Comparison of ENCODE assay signal across 2 cellular contexts in the genomic region with DNA sequence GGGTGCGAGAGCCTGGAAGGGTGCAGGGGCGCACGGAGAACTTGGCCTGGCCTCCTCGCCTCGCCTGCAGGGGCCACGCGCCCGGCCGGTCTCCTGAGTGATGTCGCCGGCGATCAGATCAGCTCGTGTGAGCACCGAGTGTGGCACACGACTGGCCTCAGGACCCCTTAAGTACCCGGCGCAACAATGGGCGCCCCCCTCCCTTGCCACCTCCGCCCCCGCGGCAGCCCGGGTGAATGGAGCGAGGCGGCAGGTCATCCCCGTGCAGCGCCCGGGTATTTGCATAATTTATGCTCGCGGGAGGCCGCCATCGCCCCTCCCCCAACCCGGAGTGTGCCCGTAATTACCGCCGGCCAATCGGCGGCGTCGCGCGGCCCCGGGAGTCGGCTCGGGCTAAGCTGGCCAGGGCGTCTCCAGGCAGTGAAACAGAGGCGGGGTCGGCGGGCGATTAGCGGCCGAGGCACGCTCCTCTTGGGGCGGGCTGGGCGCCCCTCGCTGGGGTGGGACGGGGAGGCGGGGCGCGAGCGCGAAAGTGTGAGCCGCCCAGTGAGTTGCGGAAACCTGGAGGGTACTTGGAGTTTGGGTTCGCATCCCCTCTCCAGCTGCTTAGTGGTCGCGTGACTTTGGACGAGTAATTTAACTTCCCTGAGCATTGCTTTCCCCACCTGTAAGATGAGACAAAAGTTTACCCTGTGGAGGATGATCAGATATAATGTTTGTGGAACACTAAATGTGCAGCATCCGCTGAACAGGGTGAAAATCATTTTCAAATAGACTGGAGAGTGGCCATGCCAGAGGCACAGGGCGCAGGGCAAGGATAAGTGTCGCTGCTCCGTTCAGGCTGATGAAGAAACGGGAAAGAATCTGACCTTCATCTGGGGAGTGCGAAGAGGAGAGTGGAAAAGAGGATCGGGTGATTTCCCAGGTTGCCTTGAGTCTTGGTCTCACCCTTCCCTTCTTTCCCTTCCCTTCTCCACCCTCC.
A peak's percentile ranks its signal among the peaks of the same experiment; 100 is the strongest.
TF ChIP-seq lines count a peak whose summit lies in the region.

A gene with protein sequence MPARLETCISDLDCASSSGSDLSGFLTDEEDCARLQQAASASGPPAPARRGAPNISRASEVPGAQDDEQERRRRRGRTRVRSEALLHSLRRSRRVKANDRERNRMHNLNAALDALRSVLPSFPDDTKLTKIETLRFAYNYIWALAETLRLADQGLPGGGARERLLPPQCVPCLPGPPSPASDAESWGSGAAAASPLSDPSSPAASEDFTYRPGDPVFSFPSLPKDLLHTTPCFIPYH (minus strand): TSS at position 145 of the 982 bp plus-strand sequence. CDS start 274 bp downstream, outside the sequence.

TF ChIP-seq in A549, 52 proteins besides CTCF, POLR2A, EP300 and RAD21:
- TF ChIP-seq MAZ (IDR thresholded peaks at IDR 0.05; ENCODE audit: borderline replicate concordance, low read depth, low read length) (no peak), HOXB5 (CRISPR knock-in tag; IDR thresholded peaks at IDR 0.05) (no peak), HDAC2 (IDR thresholded peaks at IDR 0.05) (no peak), KDM1A (IDR thresholded peaks at IDR 0.05; ENCODE audit: low read depth) (no peak), RNF2 (IDR thresholded peaks at IDR 0.05; ENCODE audit: borderline replicate concordance, low read depth) (no peak), JUNB (IDR thresholded peaks at IDR 0.05) (no peak), ZSCAN20 (CRISPR knock-in tag; IDR thresholded peaks at IDR 0.05) (no peak), BHLHE40 (IDR thresholded peaks at IDR 0.05; ENCODE audit: low read depth, low read length) (no peak), CEBPB (IDR thresholded peaks at IDR 0.05) (no peak), NPAS2 (CRISPR knock-in tag; IDR thresholded peaks at IDR 0.05; ENCODE audit: borderline replicate concordance) (no peak), HEYL (CRISPR knock-in tag; IDR thresholded peaks at IDR 0.05) (no peak), CHD2 (IDR thresholded peaks at IDR 0.05; ENCODE audit: low read length, partially characterized antibody) (no peak)
- TF ChIP-seq, protein P1, sequence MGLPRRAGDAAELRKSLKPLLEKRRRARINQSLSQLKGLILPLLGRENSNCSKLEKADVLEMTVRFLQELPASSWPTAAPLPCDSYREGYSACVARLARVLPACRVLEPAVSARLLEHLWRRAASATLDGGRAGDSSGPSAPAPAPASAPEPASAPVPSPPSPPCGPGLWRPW (IDR thresholded peaks at IDR 0.05): no peak
- TF ChIP-seq, protein P2, sequence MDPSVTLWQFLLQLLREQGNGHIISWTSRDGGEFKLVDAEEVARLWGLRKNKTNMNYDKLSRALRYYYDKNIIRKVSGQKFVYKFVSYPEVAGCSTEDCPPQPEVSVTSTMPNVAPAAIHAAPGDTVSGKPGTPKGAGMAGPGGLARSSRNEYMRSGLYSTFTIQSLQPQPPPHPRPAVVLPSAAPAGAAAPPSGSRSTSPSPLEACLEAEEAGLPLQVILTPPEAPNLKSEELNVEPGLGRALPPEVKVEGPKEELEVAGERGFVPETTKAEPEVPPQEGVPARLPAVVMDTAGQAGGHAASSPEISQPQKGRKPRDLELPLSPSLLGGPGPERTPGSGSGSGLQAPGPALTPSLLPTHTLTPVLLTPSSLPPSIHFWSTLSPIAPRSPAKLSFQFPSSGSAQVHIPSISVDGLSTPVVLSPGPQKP (IDR thresholded peaks at IDR 0.05; ENCODE audit: low read depth, low read length): no peak
- TF ChIP-seq, protein P3, sequence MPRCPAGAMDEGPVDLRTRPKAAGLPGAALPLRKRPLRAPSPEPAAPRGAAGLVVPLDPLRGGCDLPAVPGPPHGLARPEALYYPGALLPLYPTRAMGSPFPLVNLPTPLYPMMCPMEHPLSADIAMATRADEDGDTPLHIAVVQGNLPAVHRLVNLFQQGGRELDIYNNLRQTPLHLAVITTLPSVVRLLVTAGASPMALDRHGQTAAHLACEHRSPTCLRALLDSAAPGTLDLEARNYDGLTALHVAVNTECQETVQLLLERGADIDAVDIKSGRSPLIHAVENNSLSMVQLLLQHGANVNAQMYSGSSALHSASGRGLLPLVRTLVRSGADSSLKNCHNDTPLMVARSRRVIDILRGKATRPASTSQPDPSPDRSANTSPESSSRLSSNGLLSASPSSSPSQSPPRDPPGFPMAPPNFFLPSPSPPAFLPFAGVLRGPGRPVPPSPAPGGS (IDR thresholded peaks at IDR 0.05): no peak
- TF ChIP-seq, protein P4, sequence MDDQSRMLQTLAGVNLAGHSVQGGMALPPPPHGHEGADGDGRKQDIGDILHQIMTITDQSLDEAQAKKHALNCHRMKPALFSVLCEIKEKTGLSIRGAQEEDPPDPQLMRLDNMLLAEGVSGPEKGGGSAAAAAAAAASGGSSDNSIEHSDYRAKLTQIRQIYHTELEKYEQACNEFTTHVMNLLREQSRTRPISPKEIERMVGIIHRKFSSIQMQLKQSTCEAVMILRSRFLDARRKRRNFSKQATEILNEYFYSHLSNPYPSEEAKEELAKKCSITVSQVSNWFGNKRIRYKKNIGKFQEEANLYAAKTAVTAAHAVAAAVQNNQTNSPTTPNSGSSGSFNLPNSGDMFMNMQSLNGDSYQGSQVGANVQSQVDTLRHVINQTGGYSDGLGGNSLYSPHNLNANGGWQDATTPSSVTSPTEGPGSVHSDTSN (IDR thresholded peaks at IDR 0.05): no peak

TF ChIP-seq in WTC11, 78 proteins besides CTCF, POLR2A, EP300 and RAD21 (continues in another document):
- TF ChIP-seq, protein P5, sequence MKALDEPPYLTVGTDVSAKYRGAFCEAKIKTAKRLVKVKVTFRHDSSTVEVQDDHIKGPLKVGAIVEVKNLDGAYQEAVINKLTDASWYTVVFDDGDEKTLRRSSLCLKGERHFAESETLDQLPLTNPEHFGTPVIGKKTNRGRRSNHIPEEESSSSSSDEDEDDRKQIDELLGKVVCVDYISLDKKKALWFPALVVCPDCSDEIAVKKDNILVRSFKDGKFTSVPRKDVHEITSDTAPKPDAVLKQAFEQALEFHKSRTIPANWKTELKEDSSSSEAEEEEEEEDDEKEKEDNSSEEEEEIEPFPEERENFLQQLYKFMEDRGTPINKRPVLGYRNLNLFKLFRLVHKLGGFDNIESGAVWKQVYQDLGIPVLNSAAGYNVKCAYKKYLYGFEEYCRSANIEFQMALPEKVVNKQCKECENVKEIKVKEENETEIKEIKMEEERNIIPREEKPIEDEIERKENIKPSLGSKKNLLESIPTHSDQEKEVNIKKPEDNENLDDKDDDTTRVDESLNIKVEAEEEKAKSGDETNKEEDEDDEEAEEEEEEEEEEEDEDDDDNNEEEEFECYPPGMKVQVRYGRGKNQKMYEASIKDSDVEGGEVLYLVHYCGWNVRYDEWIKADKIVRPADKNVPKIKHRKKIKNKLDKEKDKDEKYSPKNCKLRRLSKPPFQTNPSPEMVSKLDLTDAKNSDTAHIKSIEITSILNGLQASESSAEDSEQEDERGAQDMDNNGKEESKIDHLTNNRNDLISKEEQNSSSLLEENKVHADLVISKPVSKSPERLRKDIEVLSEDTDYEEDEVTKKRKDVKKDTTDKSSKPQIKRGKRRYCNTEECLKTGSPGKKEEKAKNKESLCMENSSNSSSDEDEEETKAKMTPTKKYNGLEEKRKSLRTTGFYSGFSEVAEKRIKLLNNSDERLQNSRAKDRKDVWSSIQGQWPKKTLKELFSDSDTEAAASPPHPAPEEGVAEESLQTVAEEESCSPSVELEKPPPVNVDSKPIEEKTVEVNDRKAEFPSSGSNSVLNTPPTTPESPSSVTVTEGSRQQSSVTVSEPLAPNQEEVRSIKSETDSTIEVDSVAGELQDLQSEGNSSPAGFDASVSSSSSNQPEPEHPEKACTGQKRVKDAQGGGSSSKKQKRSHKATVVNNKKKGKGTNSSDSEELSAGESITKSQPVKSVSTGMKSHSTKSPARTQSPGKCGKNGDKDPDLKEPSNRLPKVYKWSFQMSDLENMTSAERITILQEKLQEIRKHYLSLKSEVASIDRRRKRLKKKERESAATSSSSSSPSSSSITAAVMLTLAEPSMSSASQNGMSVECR (CRISPR knock-in tag; IDR thresholded peaks at IDR 0.05; ENCODE audit: borderline replicate concordance): peak; percentile 63; the same call in 1 of the 2 replicates
- TF ChIP-seq, protein P6, sequence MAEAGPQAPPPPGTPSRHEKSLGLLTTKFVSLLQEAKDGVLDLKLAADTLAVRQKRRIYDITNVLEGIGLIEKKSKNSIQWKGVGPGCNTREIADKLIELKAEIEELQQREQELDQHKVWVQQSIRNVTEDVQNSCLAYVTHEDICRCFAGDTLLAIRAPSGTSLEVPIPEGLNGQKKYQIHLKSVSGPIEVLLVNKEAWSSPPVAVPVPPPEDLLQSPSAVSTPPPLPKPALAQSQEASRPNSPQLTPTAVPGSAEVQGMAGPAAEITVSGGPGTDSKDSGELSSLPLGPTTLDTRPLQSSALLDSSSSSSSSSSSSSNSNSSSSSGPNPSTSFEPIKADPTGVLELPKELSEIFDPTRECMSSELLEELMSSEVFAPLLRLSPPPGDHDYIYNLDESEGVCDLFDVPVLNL (CRISPR knock-in tag; IDR thresholded peaks at IDR 0.05; ENCODE audit: borderline replicate concordance, low read depth): 0 out of 2 replicates have a peak, but pooled peaks have one; percentile 46
- TF ChIP-seq GABPB1 (CRISPR knock-in tag; IDR thresholded peaks at IDR 0.05) (no peak), NR1H2 (CRISPR knock-in tag; IDR thresholded peaks at IDR 0.05) (no peak), GRHL2 (CRISPR knock-in tag; IDR thresholded peaks at IDR 0.05; ENCODE audit: insufficient replicate concordance, severe bottlenecking) (no peak), KAT7 (CRISPR knock-in tag; IDR thresholded peaks at IDR 0.05; ENCODE audit: borderline replicate concordance) (no peak), GTF2I (CRISPR knock-in tag; conservative IDR thresholded peaks at IDR 0.05) (no peak), SP1 (CRISPR knock-in tag; conservative IDR thresholded peaks at IDR 0.05) (peak; percentile 45; the same call in 1 of the 2 replicates)
- TF ChIP-seq, protein P7, sequence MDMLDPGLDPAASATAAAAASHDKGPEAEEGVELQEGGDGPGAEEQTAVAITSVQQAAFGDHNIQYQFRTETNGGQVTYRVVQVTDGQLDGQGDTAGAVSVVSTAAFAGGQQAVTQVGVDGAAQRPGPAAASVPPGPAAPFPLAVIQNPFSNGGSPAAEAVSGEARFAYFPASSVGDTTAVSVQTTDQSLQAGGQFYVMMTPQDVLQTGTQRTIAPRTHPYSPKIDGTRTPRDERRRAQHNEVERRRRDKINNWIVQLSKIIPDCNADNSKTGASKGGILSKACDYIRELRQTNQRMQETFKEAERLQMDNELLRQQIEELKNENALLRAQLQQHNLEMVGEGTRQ (CRISPR knock-in tag; IDR thresholded peaks at IDR 0.05): peak; percentile 26; the same call in 1 of the 2 replicates
- TF ChIP-seq, protein P8, sequence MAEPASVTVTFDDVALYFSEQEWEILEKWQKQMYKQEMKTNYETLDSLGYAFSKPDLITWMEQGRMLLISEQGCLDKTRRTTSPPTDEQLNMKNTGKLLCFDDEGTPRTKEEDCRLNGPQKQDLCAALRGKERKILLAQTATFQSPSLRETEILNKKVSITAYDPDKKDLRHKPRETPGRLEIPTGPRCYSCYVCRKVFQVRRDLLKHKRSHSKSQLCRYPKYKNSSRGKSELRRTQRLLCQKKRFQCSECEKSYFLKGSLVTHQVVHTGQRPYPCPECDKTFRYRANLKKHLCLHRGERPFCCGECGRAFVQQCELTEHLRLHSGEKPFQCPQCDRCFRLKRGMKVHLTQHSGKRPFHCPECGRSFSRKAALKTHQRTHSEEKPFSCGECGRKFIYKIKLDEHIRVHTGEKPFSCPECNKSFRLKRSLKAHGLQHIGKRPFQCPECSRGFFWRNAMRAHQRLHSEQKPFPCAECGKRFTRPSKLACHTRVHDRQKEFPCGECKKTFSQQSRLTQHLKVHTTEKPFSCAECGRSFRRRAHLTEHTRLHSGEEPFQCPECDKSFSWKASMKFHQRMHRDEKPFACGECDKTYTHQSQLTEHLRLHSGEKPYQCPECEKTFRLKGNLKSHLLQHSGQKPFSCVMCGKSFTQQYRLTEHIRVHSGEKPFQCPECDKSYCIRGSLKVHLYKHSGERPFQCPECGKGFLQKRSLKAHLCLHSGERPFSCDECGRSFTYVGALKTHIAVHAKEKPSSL (CRISPR knock-in tag; conservative IDR thresholded peaks at IDR 0.05): no peak
- TF ChIP-seq, protein P9, sequence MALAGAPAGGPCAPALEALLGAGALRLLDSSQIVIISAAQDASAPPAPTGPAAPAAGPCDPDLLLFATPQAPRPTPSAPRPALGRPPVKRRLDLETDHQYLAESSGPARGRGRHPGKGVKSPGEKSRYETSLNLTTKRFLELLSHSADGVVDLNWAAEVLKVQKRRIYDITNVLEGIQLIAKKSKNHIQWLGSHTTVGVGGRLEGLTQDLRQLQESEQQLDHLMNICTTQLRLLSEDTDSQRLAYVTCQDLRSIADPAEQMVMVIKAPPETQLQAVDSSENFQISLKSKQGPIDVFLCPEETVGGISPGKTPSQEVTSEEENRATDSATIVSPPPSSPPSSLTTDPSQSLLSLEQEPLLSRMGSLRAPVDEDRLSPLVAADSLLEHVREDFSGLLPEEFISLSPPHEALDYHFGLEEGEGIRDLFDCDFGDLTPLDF (CRISPR knock-in tag; IDR thresholded peaks at IDR 0.05): peak; percentile 64; the same call in 1 of the 2 replicates
- TF ChIP-seq, protein P10, sequence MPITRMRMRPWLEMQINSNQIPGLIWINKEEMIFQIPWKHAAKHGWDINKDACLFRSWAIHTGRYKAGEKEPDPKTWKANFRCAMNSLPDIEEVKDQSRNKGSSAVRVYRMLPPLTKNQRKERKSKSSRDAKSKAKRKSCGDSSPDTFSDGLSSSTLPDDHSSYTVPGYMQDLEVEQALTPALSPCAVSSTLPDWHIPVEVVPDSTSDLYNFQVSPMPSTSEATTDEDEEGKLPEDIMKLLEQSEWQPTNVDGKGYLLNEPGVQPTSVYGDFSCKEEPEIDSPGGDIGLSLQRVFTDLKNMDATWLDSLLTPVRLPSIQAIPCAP (CRISPR knock-in tag; IDR thresholded peaks at IDR 0.05): peak; percentile 32; the same call in 1 of the 2 replicates
- TF ChIP-seq, protein P11, sequence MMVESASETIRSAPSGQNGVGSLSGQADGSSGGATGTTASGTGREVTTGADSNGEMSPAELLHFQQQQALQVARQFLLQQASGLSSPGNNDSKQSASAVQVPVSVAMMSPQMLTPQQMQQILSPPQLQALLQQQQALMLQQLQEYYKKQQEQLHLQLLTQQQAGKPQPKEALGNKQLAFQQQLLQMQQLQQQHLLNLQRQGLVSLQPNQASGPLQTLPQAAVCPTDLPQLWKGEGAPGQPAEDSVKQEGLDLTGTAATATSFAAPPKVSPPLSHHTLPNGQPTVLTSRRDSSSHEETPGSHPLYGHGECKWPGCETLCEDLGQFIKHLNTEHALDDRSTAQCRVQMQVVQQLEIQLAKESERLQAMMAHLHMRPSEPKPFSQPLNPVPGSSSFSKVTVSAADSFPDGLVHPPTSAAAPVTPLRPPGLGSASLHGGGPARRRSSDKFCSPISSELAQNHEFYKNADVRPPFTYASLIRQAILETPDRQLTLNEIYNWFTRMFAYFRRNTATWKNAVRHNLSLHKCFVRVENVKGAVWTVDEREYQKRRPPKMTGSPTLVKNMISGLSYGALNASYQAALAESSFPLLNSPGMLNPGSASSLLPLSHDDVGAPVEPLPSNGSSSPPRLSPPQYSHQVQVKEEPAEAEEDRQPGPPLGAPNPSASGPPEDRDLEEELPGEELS (CRISPR knock-in tag; IDR thresholded peaks at IDR 0.05): peak; percentile 69; the same call in 1 of the 2 replicates
- TF ChIP-seq, protein P12, sequence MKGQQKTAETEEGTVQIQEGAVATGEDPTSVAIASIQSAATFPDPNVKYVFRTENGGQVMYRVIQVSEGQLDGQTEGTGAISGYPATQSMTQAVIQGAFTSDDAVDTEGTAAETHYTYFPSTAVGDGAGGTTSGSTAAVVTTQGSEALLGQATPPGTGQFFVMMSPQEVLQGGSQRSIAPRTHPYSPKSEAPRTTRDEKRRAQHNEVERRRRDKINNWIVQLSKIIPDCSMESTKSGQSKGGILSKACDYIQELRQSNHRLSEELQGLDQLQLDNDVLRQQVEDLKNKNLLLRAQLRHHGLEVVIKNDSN (CRISPR knock-in tag; IDR thresholded peaks at IDR 0.05): peak; percentile 56
